Comparison of ENCODE assay signal across 8 cellular contexts in genomic region chr12:71694099-71694820, GRCh38. TPM values are rescaled to one million over a fixed set of nuclear protein-coding genes. Genes with fewer than 3 reads are reported as not detected.
DNase-seq lines count a peak whose midpoint lies in the region; ATAC-seq and TF ChIP-seq lines count a peak whose summit lies in the region.

No MANE protein-coding gene starts in this region.

- peaks cover 21 to 36% (median 26%) of the 10 kb centered on the region in 3 donors for H3K36me3 ChIP-seq in tibial artery

- no peak for TF ChIP-seq CTCF in tibial artery (IDR thresholded peaks at IDR 0.05)
- TF ChIP-seq CTCF in omental fat pad (IDR thresholded peaks at IDR 0.05), result no peak

- peaks cover 0 to under 1% (median 0%) of the 10 kb centered on the region in 4 donors for H3K4me1 ChIP-seq in tibial artery

- H3K4me3 ChIP-seq in tibial artery, result no peak overlapping the region

- H3K9me3 ChIP-seq in tibial artery, result no peaks in the 10 kb centered on the region

- peak; percentile 87 for ATAC-seq in GM18502 (IDR thresholded peaks at IDR 0.05; ENCODE audit: poor library complexity, unreplicated experiment)
- peak; percentile 83 for ATAC-seq in GM21737 (IDR thresholded peaks at IDR 0.05; ENCODE audit: unreplicated experiment)
- ATAC-seq in left colon, result peak; percentile 78
- ATAC-seq in omental fat pad (ENCODE audit: low FRiP score), result no peak

- no peaks in the 10 kb centered on the region for H3K27me3 ChIP-seq in tibial artery

- H3K27ac ChIP-seq in tibial artery, result no peak overlapping the region

- DNase-seq in LoVo (ENCODE audit: low spot score) (peak; percentile 38), left colon (no peak), tibial artery (no peak), omental fat pad (ENCODE audit: low spot score) (no peak), amygdala (lab: John Stamatoyannopoulos, UW) (no peak)
- DNase-seq in activated CD4-positive, CD25-positive, alpha-beta regulatory T cell treated with anti-CD3 and anti-CD28 coated beads, Interleukin-2, amount 50 U/mL, for 72 hours, result no peak

- intact Hi-C loops in left colon (cut with DNase I, micrococcal nuclease) (no loop called here), tibial artery (cut with DNase I; ENCODE audit: low total_unique reads) (no loop called here)

RNA-seq across cellular contexts. Expression of gene TMEM19, which starts 8.4 kb away (rescaled TPM):
- total RNA-seq in left colon, result 10 to 100 TPM; 41.9 to 48.8 TPM
- total RNA-seq in omental fat pad, result 10 to 100 TPM; 10.3 to 20.0 (median 16.7) TPM

RNA-seq across cellular contexts. Expression of gene THAP2, which starts 30.2 kb away (rescaled TPM):
- total RNA-seq in left colon (1 to 10 TPM; 2.1 to 3.5 TPM), omental fat pad (10 to 100 TPM in 1 of 4 donors, 1 to 10 TPM in 3; 1.8 to 21.3 (median 5.9) TPM)

RNA-seq across cellular contexts. Expression of gene ZFC3H1, which starts 30.6 kb away (rescaled TPM):
- total RNA-seq in left colon (10 to 100 TPM; 41.3 to 42.1 TPM), omental fat pad (100 to 1,000 TPM in 1 of 4 donors, 10 to 100 TPM in 3; 54.6 to 124 (median 85.5) TPM)
